Comparison of ENCODE assay signal across 1 cellular context in the genomic region with DNA sequence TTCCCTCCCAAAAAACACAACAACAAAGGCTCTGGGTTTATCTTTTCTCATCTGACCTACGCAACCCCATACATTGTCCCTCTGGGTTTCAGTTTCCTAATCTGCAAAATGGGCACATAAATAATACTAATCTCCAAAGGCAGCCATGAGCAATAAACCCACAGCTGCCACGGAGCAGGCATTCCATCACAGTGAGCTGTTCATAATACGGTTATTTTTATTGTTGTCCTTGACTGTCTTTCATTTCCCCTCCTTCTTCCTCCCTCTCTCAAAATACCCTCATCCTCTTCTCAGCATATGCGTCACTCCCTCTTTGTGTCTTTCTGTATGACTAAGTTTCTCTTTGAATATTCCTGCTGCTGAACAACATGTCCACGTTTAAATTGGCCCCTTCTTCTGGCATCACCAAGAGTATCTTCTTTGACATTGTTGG.
TF ChIP-seq lines count a peak whose summit lies in the region.

No MANE protein-coding gene starts in this region.

TF ChIP-seq in GM12878, 131 proteins besides CTCF, POLR2A, EP300 and RAD21 (continued from another document):
- peak; percentile 78 for TF ChIP-seq RUNX3 (IDR thresholded peaks at IDR 0.05; ENCODE audit: low read length)
- no peak for TF ChIP-seq PAX8 (IDR thresholded peaks at IDR 0.05)
